In genomic region chr2:217807025-217807424, GRCh38 we compare ENCODE assay signal across 18 cellular contexts.
DNase-seq lines count a peak whose midpoint lies in the region; TF ChIP-seq lines count a peak whose summit lies in the region.
"Had no signal": no experiment of that assay in that cellular context is flagged by ENCODE, and none has a peak within 500 bp of the region (broad histone marks: within the 10 kb centered on the region; RNA-seq: fewer than 3 reads in every experiment).

No MANE protein-coding gene starts in this region.

- H3K4me3 Mint-ChIP-seq in dendritic cell treated with granulocyte-macrophage colony-stimulating factor and Interleukin-4, amounts not matched to agents 40 ng/mL and 50 ng/mL, for 4 days: no peak overlapping the region
- H3K4me3 Mint-ChIP-seq in nephron progenitor cell: no peak overlapping the region
- H3K4me3 Mint-ChIP-seq: B cell, CD14-positive monocyte, IgD-negative memory B cell had no signal

- H3K4me3 ChIP-seq in ascending aorta: no peak overlapping the region
- H3K4me3 ChIP-seq in stomach smooth muscle (ENCODE audit: low read length in 2 of 2): no peak overlapping the region
- H3K4me3 ChIP-seq: A549 had no signal

- H3K4me1 ChIP-seq in ascending aorta (peaks cover 5 to 41% of the 10 kb centered on the region in 2 donors), stomach smooth muscle (ENCODE audit: control insufficient read depth, insufficient read depth, low read length) (peaks cover 39% of the 10 kb centered on the region)
- H3K4me1 ChIP-seq: A549 had no signal

- H3K36me3 ChIP-seq in ascending aorta (peaks cover 94 to 95% of the 10 kb centered on the region in 2 donors), stomach smooth muscle (ENCODE audit: control insufficient read depth in 2 of 2, insufficient read depth in 2 of 2, low read length in 2 of 2) (peaks cover 84 to 87% of the 10 kb centered on the region in 2 donors)

- peaks cover 7% of the 10 kb centered on the region for H3K9me3 Mint-ChIP-seq in dendritic cell treated with granulocyte-macrophage colony-stimulating factor and Interleukin-4, amounts not matched to agents 40 ng/mL and 50 ng/mL, for 4 days
- H3K9me3 Mint-ChIP-seq in nephron progenitor cell: no peaks in the 10 kb centered on the region

- H3K27ac ChIP-seq in ascending aorta: peak overlapping the region; percentile 6 to 36
- peak overlapping the region; percentile 67 for H3K27ac ChIP-seq in stomach smooth muscle (ENCODE audit: low read length)
- H3K27ac ChIP-seq: A549 had no signal

- peaks cover 5% of the 10 kb centered on the region for H3K27me3 Mint-ChIP-seq in dendritic cell treated with granulocyte-macrophage colony-stimulating factor and Interleukin-4, amounts not matched to agents 40 ng/mL and 50 ng/mL, for 4 days
- peaks cover 12% of the 10 kb centered on the region for H3K27me3 Mint-ChIP-seq in nephron progenitor cell (ENCODE audit: low read depth, poor library complexity)

- TF ChIP-seq CTCF in ascending aorta (IDR thresholded peaks at IDR 0.05): no peak
- TF ChIP-seq CTCF in nephron progenitor cell (IDR thresholded peaks at IDR 0.05): no peak

- H3K4me1 Mint-ChIP-seq in dendritic cell treated with granulocyte-macrophage colony-stimulating factor and Interleukin-4, amounts not matched to agents 40 ng/mL and 50 ng/mL, for 4 days (ENCODE audit: low read depth): peaks cover 31% of the 10 kb centered on the region
- H3K4me1 Mint-ChIP-seq in nephron progenitor cell: peaks cover 21% of the 10 kb centered on the region
- H3K4me1 Mint-ChIP-seq: B cell had no signal

- H3K9ac ChIP-seq in stomach smooth muscle (ENCODE audit: low read length in 2 of 2): no peak overlapping the region

- DNase-seq in ascending aorta (ENCODE audit: low spot score in 2 of 2): no peak
- DNase-seq in nephron progenitor cell: no peak
- DNase-seq in effector CD4-positive, alpha-beta T cell: no peak
- no peak for DNase-seq in NCI-H2081 (lab: John Stamatoyannopoulos, UW)
- DNase-seq in superior temporal gyrus (ENCODE audit: extremely low spot score): no peak
- no peak for DNase-seq in NCI-H510A treated with DMSO at 0.1 percent for 48 hours (lab: John Stamatoyannopoulos, UW)
- DNase-seq: DMS53, NCI-H1105, NCI-H146, NCI-H2029 treated with DMSO at 0.1 percent for 48 hours, NCI-H2171, NCI-H526 had no signal

- peak overlapping the region; percentile 33 for H3K27ac Mint-ChIP-seq in dendritic cell treated with granulocyte-macrophage colony-stimulating factor and Interleukin-4, amounts not matched to agents 40 ng/mL and 50 ng/mL, for 4 days
- peak overlapping the region; percentile 8 for H3K27ac Mint-ChIP-seq in nephron progenitor cell
- H3K27ac Mint-ChIP-seq: B cell, IgD-negative memory B cell had no signal

- intact Hi-C loops in ascending aorta (cut with DNase I): no loop called here
- intact Hi-C loops in dendritic cell treated with granulocyte-macrophage colony-stimulating factor and Interleukin-4, amounts not matched to agents 40 ng/mL and 50 ng/mL, for 4 days (cut with micrococcal nuclease): no loop called here

- H3K9me3 ChIP-seq in ascending aorta: no peaks in the 10 kb centered on the region
- no peaks in the 10 kb centered on the region for H3K9me3 ChIP-seq in stomach smooth muscle (ENCODE audit: control insufficient read depth in 2 of 2, low read length in 2 of 2)
- H3K9me3 ChIP-seq: A549 had no signal

- H3K27me3 ChIP-seq in ascending aorta (no peaks in the 10 kb centered on the region), stomach smooth muscle (ENCODE audit: control insufficient read depth in 1 of 2, insufficient read depth in 2 of 2, low read length in 2 of 2) (no peaks in the 10 kb centered on the region)

- peaks cover 56% of the 10 kb centered on the region for H3K36me3 Mint-ChIP-seq in dendritic cell treated with granulocyte-macrophage colony-stimulating factor and Interleukin-4, amounts not matched to agents 40 ng/mL and 50 ng/mL, for 4 days (ENCODE audit: low read depth)
- H3K36me3 Mint-ChIP-seq in nephron progenitor cell (ENCODE audit: low read depth): peaks cover 29% of the 10 kb centered on the region
- H3K36me3 Mint-ChIP-seq: IgD-negative memory B cell had no signal
